1 cellular context compared by ENCODE assay signal in the genomic region with DNA sequence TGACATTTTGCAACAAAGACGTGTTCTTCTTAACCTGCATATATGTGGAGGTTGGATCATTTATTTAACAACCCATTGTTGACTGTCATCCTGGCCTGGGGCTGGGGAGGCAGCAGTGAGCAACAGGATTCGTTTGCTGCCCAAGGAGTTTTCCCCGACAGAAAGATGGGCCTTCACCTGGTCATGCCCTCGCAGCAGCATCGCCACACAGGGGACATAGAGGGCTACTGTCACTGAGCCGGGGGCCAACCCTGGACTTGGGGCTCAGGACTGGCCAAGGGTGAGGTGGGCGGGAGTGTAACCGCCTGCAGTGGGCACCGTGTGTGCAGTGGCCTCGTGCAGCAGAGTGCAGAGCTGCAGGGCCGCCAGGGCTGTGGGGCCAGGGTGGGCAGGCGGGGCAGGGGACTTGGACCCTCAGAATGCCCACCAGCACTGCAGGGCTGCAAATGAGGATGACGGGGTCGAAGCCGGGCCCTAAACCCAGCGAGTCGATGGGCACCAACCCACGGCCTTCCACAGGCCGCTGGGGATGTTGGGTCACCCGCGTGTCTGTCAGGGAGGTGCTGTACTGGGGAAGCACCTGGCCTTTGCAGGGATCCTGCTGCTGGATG.
TF ChIP-seq lines count a peak whose summit lies in the region.

No MANE protein-coding gene starts in this region.

TF ChIP-seq in HepG2, 621 proteins besides CTCF, POLR2A, EP300 and RAD21 (continued from another document):
- TF ChIP-seq FOXO4 (CRISPR knock-in tag; conservative IDR thresholded peaks at IDR 0.05), result no peak
- no peak for TF ChIP-seq SNRNP70 (IDR thresholded peaks at IDR 0.05; ENCODE audit: low read depth, low read length)
- TF ChIP-seq ZNF768 (CRISPR knock-in tag; IDR thresholded peaks at IDR 0.05), result peak; percentile 33; the same call in 1 of the 2 replicates
- TF ChIP-seq, protein P1, sequence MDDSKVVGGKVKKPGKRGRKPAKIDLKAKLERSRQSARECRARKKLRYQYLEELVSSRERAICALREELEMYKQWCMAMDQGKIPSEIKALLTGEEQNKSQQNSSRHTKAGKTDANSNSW (CRISPR knock-in tag; IDR thresholded peaks at IDR 0.05; ENCODE audit: borderline replicate concordance), result no peak
- 0 out of 2 replicates have a peak, but pooled peaks have one; percentile 30 for TF ChIP-seq NFE2L1 (CRISPR knock-in tag; IDR thresholded peaks at IDR 0.05; ENCODE audit: borderline replicate concordance)
- TF ChIP-seq BORCS8-MEF2B (CRISPR knock-in tag; IDR thresholded peaks at IDR 0.05), result no peak
- no peak for TF ChIP-seq ZNF503 (CRISPR knock-in tag; IDR thresholded peaks at IDR 0.05)
- TF ChIP-seq TGIF2 (CRISPR knock-in tag; IDR thresholded peaks at IDR 0.05), result no peak
- no peak for TF ChIP-seq NR2F1 (CRISPR knock-in tag; IDR thresholded peaks at IDR 0.05)
- TF ChIP-seq, protein P2, sequence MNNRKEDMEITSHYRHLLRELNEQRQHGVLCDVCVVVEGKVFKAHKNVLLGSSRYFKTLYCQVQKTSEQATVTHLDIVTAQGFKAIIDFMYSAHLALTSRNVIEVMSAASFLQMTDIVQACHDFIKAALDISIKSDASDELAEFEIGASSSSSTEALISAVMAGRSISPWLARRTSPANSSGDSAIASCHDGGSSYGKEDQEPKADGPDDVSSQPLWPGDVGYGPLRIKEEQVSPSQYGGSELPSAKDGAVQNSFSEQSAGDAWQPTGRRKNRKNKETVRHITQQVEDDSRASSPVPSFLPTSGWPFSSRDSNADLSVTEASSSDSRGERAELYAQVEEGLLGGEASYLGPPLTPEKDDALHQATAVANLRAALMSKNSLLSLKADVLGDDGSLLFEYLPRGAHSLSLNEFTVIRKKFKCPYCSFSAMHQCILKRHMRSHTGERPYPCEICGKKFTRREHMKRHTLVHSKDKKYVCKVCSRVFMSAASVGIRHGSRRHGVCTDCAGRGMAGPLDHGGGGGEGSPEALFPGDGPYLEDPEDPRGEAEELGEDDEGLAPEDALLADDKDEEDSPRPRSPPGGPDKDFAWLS (CRISPR knock-in tag; IDR thresholded peaks at IDR 0.05; ENCODE audit: borderline replicate concordance), result no peak
- peak; percentile 55; the same call in 1 of the 2 replicates for TF ChIP-seq ZNF280B (CRISPR knock-in tag; IDR thresholded peaks at IDR 0.05; ENCODE audit: borderline replicate concordance)
- no peak for TF ChIP-seq ZSCAN25 (CRISPR knock-in tag; IDR thresholded peaks at IDR 0.05)
- TF ChIP-seq ZNF552 (CRISPR knock-in tag; IDR thresholded peaks at IDR 0.05; ENCODE audit: borderline replicate concordance), result no peak
- peak; percentile 66 for TF ChIP-seq AGO2 (optimal IDR thresholded peaks at IDR 0.05; ENCODE audit: low read depth, low read length)
- TF ChIP-seq STAT6 (CRISPR knock-in tag; IDR thresholded peaks at IDR 0.05; ENCODE audit: borderline replicate concordance), result no peak
- no peak for TF ChIP-seq MATR3 (CRISPR knock-in tag; IDR thresholded peaks at IDR 0.05)
- TF ChIP-seq IRF1 (CRISPR knock-in tag; IDR thresholded peaks at IDR 0.05; ENCODE audit: low read depth), result no peak
